In genomic region chr5:171667341-171668096, GRCh38 we compare ENCODE assay signal across 12 cellular contexts.
DNase-seq lines count a peak whose midpoint lies in the region; ATAC-seq and TF ChIP-seq lines count a peak whose summit lies in the region.
"Had no signal": no experiment of that assay in that cellular context is flagged by ENCODE, and none has a peak within 500 bp of the region (broad histone marks: within the 10 kb centered on the region; RNA-seq: fewer than 3 reads in every experiment).

No MANE protein-coding gene starts in this region.

- no TSS peak for BruUV-seq in Caco-2 (replicated peaks; lab: Mats Ljungman, UMichigan)

- CTCF ChIA-PET in Caco-2 (lab: Charles Lee): no interaction called here

- H3K9me3 Mint-ChIP-seq in Caco-2 (ENCODE audit: unreplicated experiment): peaks cover 10% of the 10 kb centered on the region

- H3K9me3 ChIP-seq in Caco-2: no peaks in the 10 kb centered on the region

- no peak for TF ChIP-seq CTCF in Caco-2 (IDR thresholded peaks at IDR 0.05; ENCODE audit: insufficient read depth in 1 of 2, low read depth in 1 of 2, low read length in 1 of 2, severe bottlenecking in 1 of 2, unreplicated experiment in 1 of 2)

- peak; percentile 88 to 98 for ATAC-seq in left cardiac atrium
- ATAC-seq in HG03378 (IDR thresholded peaks at IDR 0.05; ENCODE audit: unreplicated experiment): no peak
- ATAC-seq: Panc1 had no signal

- no peaks in the 10 kb centered on the region for H3K36me3 Mint-ChIP-seq in Caco-2 (ENCODE audit: insufficient read depth, unreplicated experiment)

- no peak overlapping the region for H3K27ac Mint-ChIP-seq in Caco-2 (ENCODE audit: unreplicated experiment)

- H3K36me3 ChIP-seq in Caco-2 (ENCODE audit: control insufficient read depth, insufficient read depth, low read length): no peaks in the 10 kb centered on the region

- intact Hi-C loops in left cardiac atrium (cut with DNase I): no loop called here
- intact Hi-C loops in Caco-2 (cut with micrococcal nuclease; ENCODE audit: unreplicated experiment): no loop called here

- no peaks in the 10 kb centered on the region for H3K4me1 ChIP-seq in Caco-2

- H3K27me3 ChIP-seq in Caco-2 (replicated peaks; ENCODE audit: control insufficient read depth, insufficient read depth, low read length): no peaks in the 10 kb centered on the region; the same call in none of the 2 replicates

- POLR2A ChIA-PET in Caco-2 (lab: Charles Lee): no interaction called here

- no peak overlapping the region for H3K4me3 Mint-ChIP-seq in Caco-2 (ENCODE audit: unreplicated experiment)

- H3K4me3 ChIP-seq in Caco-2 (ENCODE audit: low read depth, low read length): no peak overlapping the region

- H3K27me3 Mint-ChIP-seq in Caco-2 (ENCODE audit: insufficient read depth, unreplicated experiment): peaks cover 15% of the 10 kb centered on the region

- peak; percentile 97 for DNase-seq in ELF-1 (ENCODE audit: low read depth, low spot score)
- DNase-seq in astrocyte of the hippocampus (ENCODE audit: low read depth, low spot score): peak; percentile 98
- DNase-seq in left cardiac atrium: peak; percentile 74
- peak; percentile 67 for DNase-seq in pulmonary artery endothelial cell (ENCODE audit: low read depth, low spot score)
- DNase-seq in NCI-H2081 (lab: John Stamatoyannopoulos, UW): no peak
- no peak for DNase-seq in CD1c-positive myeloid dendritic cell (ENCODE audit: extremely low spot score)
- DNase-seq in Caco-2: no peak
- DNase-seq: activated CD4-positive, alpha-beta T cell treated with anti-CD3 and anti-CD28 coated beads for 48 hours; caudate nucleus; MV-4-11 had no signal

- H3K4me1 Mint-ChIP-seq in Caco-2 (ENCODE audit: low read depth, unreplicated experiment): no peaks in the 10 kb centered on the region

Comparison
In these comparisons a context has a peak if more than half of its experiments do, and no peak if none do; other contexts are left out.
1. DNase-seq: peak in ELF-1 (single experiment), astrocyte of the hippocampus (single experiment), left cardiac atrium (single experiment) and pulmonary artery endothelial cell (single experiment); none in NCI-H2081 (0 of 2), CD1c-positive myeloid dendritic cell (single experiment) and Caco-2 (0 of 2).